In genomic region chr11:18427240-18427639, GRCh38 we compare ENCODE assay signal across 18 cellular contexts. TPM values are rescaled to one million over a fixed set of nuclear protein-coding genes. Genes with fewer than 3 reads are reported as not detected.
DNase-seq lines count a peak whose midpoint lies in the region; ATAC-seq and TF ChIP-seq lines count a peak whose summit lies in the region.
"Had no signal": no experiment of that assay in that cellular context is flagged by ENCODE, and none has a peak within 500 bp of the region (broad histone marks: within the 10 kb centered on the region; RNA-seq: fewer than 3 reads in every experiment).

No MANE protein-coding gene starts in this region.

- H3K4me2 ChIP-seq in GM23338, result no peak overlapping the region
- H3K4me2 ChIP-seq: A549, BLaER1 had no signal

- no peaks in the 10 kb centered on the region for H3K36me3 Mint-ChIP-seq in GM23338 (ENCODE audit: low read depth)
- H3K36me3 Mint-ChIP-seq: CD8-positive, alpha-beta T cell had no signal

- no peaks in the 10 kb centered on the region for H3K9me3 ChIP-seq in upper lobe of left lung
- H3K9me3 ChIP-seq: A549, BE2C, BLaER1, Caco-2 had no signal

- no peaks in the 10 kb centered on the region for H4K20me1 ChIP-seq in GM23338 (replicated peaks; ENCODE audit: insufficient read depth)
- H4K20me1 ChIP-seq: BLaER1 had no signal

- H3K27ac ChIP-seq in GM23338 (ENCODE audit: low read depth) (no peak overlapping the region), upper lobe of left lung (no peak overlapping the region)
- H3K27ac ChIP-seq: A549, BLaER1, C4-2B had no signal

- ATAC-seq in GM23338, result no peak
- ATAC-seq in upper lobe of left lung (ENCODE audit: low FRiP score in 2 of 2), result no peak
- ATAC-seq: A549; CD8-positive, alpha-beta T cell had no signal

- H2AFZ ChIP-seq in GM23338, result peak overlapping the region; percentile 69; the same call in 1 of the 2 replicates

- H3K27me3 Mint-ChIP-seq in GM23338 (ENCODE audit: insufficient read depth, low read depth, poor library complexity), result no peaks in the 10 kb centered on the region
- H3K27me3 Mint-ChIP-seq: CD4-positive, alpha-beta T cell had no signal

- no peaks in the 10 kb centered on the region for H3K79me2 ChIP-seq in GM23338 (replicated peaks; ENCODE audit: insufficient read depth)

- WGBS in upper lobe of left lung, 2 donors, result 69 to 77% methylated on average over 4 of the region's 4 CpGs

- no peaks in the 10 kb centered on the region for H3K27me3 ChIP-seq in GM23338 (ENCODE audit: insufficient read depth)
- H3K27me3 ChIP-seq in upper lobe of left lung, result no peaks in the 10 kb centered on the region
- H3K27me3 ChIP-seq: BE2C, BLaER1 had no signal

- no peaks in the 10 kb centered on the region for H3F3A ChIP-seq in GM23338 (replicated peaks; ENCODE audit: low read depth)

- H3K4me3 Mint-ChIP-seq in GM23338, result no peak overlapping the region
- H3K4me3 Mint-ChIP-seq: CD4-positive, alpha-beta T cell; CD8-positive, alpha-beta T cell had no signal

- H3K4me3 ChIP-seq in GM23338 (no peak overlapping the region), upper lobe of left lung (no peak overlapping the region)
- H3K4me3 ChIP-seq: A549, BLaER1 had no signal

- no peaks in the 10 kb centered on the region for H3K9me2 ChIP-seq in GM23338 (ENCODE audit: insufficient read depth)

- TF ChIP-seq POLR2A in upper lobe of left lung (IDR thresholded peaks at IDR 0.05), result no peak

- DNase-seq in NOMO-1 (lab: John Stamatoyannopoulos, UW; ENCODE audit: unreplicated experiment in 2 of 2), result peak; percentile 6 to 7
- DNase-seq in NOMO-1 treated with DMSO at 0.1 percent for 48 hours (lab: John Stamatoyannopoulos, UW; ENCODE audit: unreplicated experiment), result no peak
- DNase-seq in GM23338 (ENCODE audit: low spot score), result no peak
- DNase-seq in MV-4-11 (lab: John Stamatoyannopoulos, UW), result peak; percentile 50
- no peak for DNase-seq in upper lobe of left lung
- no peak for DNase-seq in C1 segment of cervical spinal cord (lab: John Stamatoyannopoulos, UW)
- DNase-seq in A172 (ENCODE audit: low spot score), result no peak
- DNase-seq: 8988T; BE2C; Caco-2; Calu3; CD4-positive, alpha-beta T cell; CD8-positive, alpha-beta T cell; DMS79 treated with DMSO at 0.1 percent for 48 hours; GF-D8 had no signal

- H3K27ac Mint-ChIP-seq in GM23338, result no peak overlapping the region
- H3K27ac Mint-ChIP-seq: CD4-positive, alpha-beta T cell; CD8-positive, alpha-beta T cell had no signal

- no peaks in the 10 kb centered on the region for H3K4me1 ChIP-seq in GM23338 (ENCODE audit: insufficient read depth)
- H3K4me1 ChIP-seq in upper lobe of left lung, result no peaks in the 10 kb centered on the region
- H3K4me1 ChIP-seq: A549, BE2C, BLaER1, Caco-2 had no signal

- H3K4me1 Mint-ChIP-seq in GM23338, result no peaks in the 10 kb centered on the region

- TF ChIP-seq EP300 in upper lobe of left lung (IDR thresholded peaks at IDR 0.05), result no peak

- no peaks in the 10 kb centered on the region for H3K9me3 Mint-ChIP-seq in GM23338
- H3K9me3 Mint-ChIP-seq: CD4-positive, alpha-beta T cell had no signal

- no peaks in the 10 kb centered on the region for H3K36me3 ChIP-seq in GM23338 (ENCODE audit: insufficient read depth)
- no peaks in the 10 kb centered on the region for H3K36me3 ChIP-seq in upper lobe of left lung
- H3K36me3 ChIP-seq: BE2C, BLaER1 had no signal

- TF ChIP-seq CTCF in GM23338 (conservative IDR thresholded peaks at IDR 0.05; ENCODE audit: low read depth in 2 of 2), result no peak
- TF ChIP-seq CTCF in upper lobe of left lung (IDR thresholded peaks at IDR 0.05), result no peak

TF ChIP-seq in GM23338, 12 proteins besides CTCF, POLR2A, EP300 and RAD21 (continues in another document):
- TF ChIP-seq EZH2phosphoT487 (IDR thresholded peaks at IDR 0.05; ENCODE audit: unreplicated experiment) (no peak), CREB1 (CRISPR knock-in tag; IDR thresholded peaks at IDR 0.05; ENCODE audit: low read depth) (no peak), EZH2 (IDR thresholded peaks at IDR 0.05; ENCODE audit: low read depth, unreplicated experiment) (no peak), ZNF462 (CRISPR knock-in tag; IDR thresholded peaks at IDR 0.05) (no peak), ZNF331 (CRISPR knock-in tag; IDR thresholded peaks at IDR 0.05; ENCODE audit: low read depth) (no peak), STAT1 (IDR thresholded peaks at IDR 0.05; ENCODE audit: unreplicated experiment) (no peak)

RNA-seq across cellular contexts. Expression of gene LDHC, which starts 15.1 kb away (rescaled TPM):
- 0.24 TPM in 1 of 2 replicates, not detected in the other for total RNA-seq in GM23338 (2014; rRNA removed; shearing (Covaris generic))
- 0.23 TPM in 1 of 2 replicates, not detected in the other for polyA plus RNA-seq in GM23338 (2016; fragmentation: Nextera tagmentation; extraction: Ambion mirVana)
- not detected for total RNA-seq in upper lobe of left lung
- total RNA-seq in A172 (2014; rRNA removed; shearing (Covaris generic)), result 0.64 and 2.9 TPM in 2 replicates
- total RNA-seq: Caco-2; Calu3; CD4-positive, alpha-beta T cell; CD8-positive, alpha-beta T cell had no signal

RNA-seq across cellular contexts. Expression of gene LDHAL6A, which starts 28.4 kb away (rescaled TPM):
- 0.59 TPM in 1 of 2 replicates, not detected in the other for total RNA-seq in GM23338 (2014; rRNA removed; shearing (Covaris generic))
- 0.10 and 0.16 TPM in 2 replicates for polyA plus RNA-seq in GM23338 (2016; fragmentation: Nextera tagmentation; extraction: Ambion mirVana)
- not detected for total RNA-seq in upper lobe of left lung
- not detected in 2 replicates for total RNA-seq in A172 (2014; rRNA removed; shearing (Covaris generic))
- total RNA-seq: Calu3; CD4-positive, alpha-beta T cell; CD8-positive, alpha-beta T cell had no signal
- polyA plus RNA-seq: A549 had no signal

RNA-seq across cellular contexts. Expression of gene LDHA, which starts 32.9 kb away (rescaled TPM):
- total RNA-seq in GM23338 (2014; rRNA removed; shearing (Covaris generic)), result 432 and 447 TPM in 2 replicates
- polyA plus RNA-seq in GM23338 (2016; fragmentation: Nextera tagmentation; extraction: Ambion mirVana), result 428 and 467 TPM in 2 replicates
- 100 to 1,000 TPM; 101 to 417 (median 275) TPM for total RNA-seq in upper lobe of left lung
- 872 and 1,087 TPM in 2 replicates for total RNA-seq in A172 (2014; rRNA removed; shearing (Covaris generic))

Comparison
In these comparisons a context has a peak if more than half of its experiments do, and no peak if none do; other contexts are left out.
1. DNase-seq: peak in NOMO-1 (2 of 2) and MV-4-11 (single experiment); none in NOMO-1 treated with DMSO at 0.1 percent for 48 hours (single experiment), GM23338 (single experiment), upper lobe of left lung (0 of 2), C1 segment of cervical spinal cord (0 of 14) and A172 (single experiment).